Comparison of ENCODE assay signal across 8 cellular contexts in genomic region chr17:68771867-68772515, GRCh38.
DNase-seq lines count a peak whose midpoint lies in the region; ATAC-seq, FAIRE-seq and TF ChIP-seq lines count a peak whose summit lies in the region.

No MANE protein-coding gene starts in this region.

- H4K20me1 ChIP-seq in keratinocyte (ENCODE audit: control insufficient read depth, extremely low read depth, insufficient read depth, low read length): no peaks in the 10 kb centered on the region

- TF ChIP-seq CTCF in AG09319 (IDR thresholded peaks at IDR 0.05; ENCODE audit: low read depth, low read length): peak; percentile 72
- TF ChIP-seq CTCF in GM13976 (IDR thresholded peaks at IDR 0.05; ENCODE audit: borderline replicate concordance, control extremely low read depth, extremely low read depth, insufficient read depth, missing control alignments): peak; percentile 73
- TF ChIP-seq CTCF in MCF 10A (IDR thresholded peaks at IDR 0.05; ENCODE audit: unreplicated experiment): peak; percentile 61
- TF ChIP-seq CTCF in keratinocyte (optimal IDR thresholded peaks at IDR 0.05 in 1 of 3, IDR thresholded peaks at IDR 0.05 in 1 of 3, conservative IDR thresholded peaks at IDR 0.05 in 1 of 3; ENCODE audit: extremely low read depth in 1 of 3, insufficient read depth in 2 of 3, low read length in 3 of 3): peak; percentile 46 to 68 (median 66)
- peak in 4 of 7 experiments; percentile 33 to 57 (median 36) for TF ChIP-seq CTCF in stomach (IDR thresholded peaks at IDR 0.05)

- H3K4me1 Mint-ChIP-seq in MCF 10A (ENCODE audit: insufficient read depth, unreplicated experiment): peaks cover 6% of the 10 kb centered on the region

- intact Hi-C loops in MCF 10A (cut with micrococcal nuclease): loop anchor here (2.0 kb wide), 1 partner anchor 753 kb away; no protein-coding TSS in a partner anchor
- intact Hi-C loops in stomach (cut with DNase I; ENCODE audit: low total_unique reads): loop anchor here (10.0 kb wide), 1 partner anchor 203 kb away; no protein-coding TSS in a partner anchor

- no peaks in the 10 kb centered on the region for H3K79me2 ChIP-seq in keratinocyte (ENCODE audit: control insufficient read depth, insufficient read depth, low read length)

- H3K4me3 ChIP-seq in keratinocyte (ENCODE audit: control insufficient read depth in 2 of 3, extremely low read depth in 1 of 3, insufficient read depth in 2 of 3, low read depth in 1 of 3, low read length in 3 of 3) (no peak overlapping the region), stomach (peak overlapping the region in 1 of 4 donors; percentile 24)

- POLR2A ChIA-PET in MCF 10A (lab: Yijun Ruan, JAX): interaction anchor here (0.5 to 0.7 kb wide), 3 partner anchors 136 to 512 kb away, joined by 3 to 4 read pairs (median 3); no protein-coding TSS in a partner anchor

- no peak overlapping the region for H3K4me3 Mint-ChIP-seq in MCF 10A (ENCODE audit: unreplicated experiment)

- no peak for TF ChIP-seq POLR2A in stomach (IDR thresholded peaks at IDR 0.05)

- peak; percentile 63 for ATAC-seq in HG03039 (IDR thresholded peaks at IDR 0.05; ENCODE audit: unreplicated experiment)
- ATAC-seq in GM18520 (IDR thresholded peaks at IDR 0.05; ENCODE audit: unreplicated experiment): no peak

- H3K27me3 Mint-ChIP-seq in MCF 10A (ENCODE audit: insufficient read depth, unreplicated experiment): no peaks in the 10 kb centered on the region

- DNase-seq in AG09319 (ENCODE audit: extremely low read depth, low read depth) (peak; percentile 56), GM13976 (ENCODE audit: low spot score) (peak; percentile 63), NCI-H526 (lab: John Stamatoyannopoulos, UW) (peak; percentile 8 to 56), MCF 10A (ENCODE audit: unreplicated experiment) (peak; percentile 74), keratinocyte (ENCODE audit: low read depth, low spot score) (no peak), stomach (no peak)

- BruUV-seq in MCF 10A (replicated peaks; lab: Mats Ljungman, UMichigan): no TSS peak

- H3K27me3 ChIP-seq in keratinocyte (ENCODE audit: control insufficient read depth, extremely low read depth, insufficient read depth, low read length) (no peaks in the 10 kb centered on the region), stomach (no peaks in the 10 kb centered on the region)

- no peak for FAIRE-seq in keratinocyte (lab: Jason Lieb, UNC)

- no peak for TF ChIP-seq EP300 in stomach (IDR thresholded peaks at IDR 0.05)

- H3K36me3 ChIP-seq in keratinocyte (ENCODE audit: control insufficient read depth in 2 of 2, extremely low read depth in 1 of 2, insufficient read depth in 2 of 2, low read length in 2 of 2) (no peaks in the 10 kb centered on the region), stomach (no peaks in the 10 kb centered on the region)

- no peaks in the 10 kb centered on the region for H3K9me1 ChIP-seq in keratinocyte (ENCODE audit: control insufficient read depth, extremely low read depth, insufficient read depth, low read length)

- H3K27ac ChIP-seq in keratinocyte (ENCODE audit: control insufficient read depth, insufficient read depth, low read length): no peak overlapping the region
- H3K27ac ChIP-seq in stomach: peak overlapping the region in 4 of 5 donors; percentile 3 to 69 (median 58)

- H3K4me2 ChIP-seq in keratinocyte (ENCODE audit: control insufficient read depth, extremely low read depth, insufficient read depth, low read depth, low read length): peak overlapping the region; percentile 39

- no peaks in the 10 kb centered on the region for H3K9me3 Mint-ChIP-seq in MCF 10A (ENCODE audit: unreplicated experiment)

- H3K4me1 ChIP-seq in keratinocyte (ENCODE audit: control insufficient read depth, extremely low read depth, insufficient read depth, low read length) (no peaks in the 10 kb centered on the region), stomach (peaks cover 0 to 15% (median 3%) of the 10 kb centered on the region in 4 donors)

- H3K9me3 ChIP-seq in keratinocyte (ENCODE audit: control insufficient read depth, low read depth, low read length) (no peaks in the 10 kb centered on the region), stomach (no peaks in the 10 kb centered on the region)

- CTCF ChIA-PET in MCF 10A (lab: Yijun Ruan, JAX): interaction anchor here (0.5 to 2.2 kb wide), 29 partner anchors 8 to 794 kb away, joined by 3 to 12 read pairs (median 3); partner anchors contain the start of gene ABCA8

- in situ Hi-C loops in GM13976 (cut with MboI; ENCODE audit: low sequenced_read_pairs, unreplicated experiment): no loop called here

- H3K9ac ChIP-seq in keratinocyte (ENCODE audit: control insufficient read depth, extremely low read depth, insufficient read depth, low read length): no peak overlapping the region

- WGBS in stomach, 5 donors: 30 to 38% (median 37%) methylated on average over 8 of the region's 8 CpGs

- H2AFZ ChIP-seq in keratinocyte (ENCODE audit: control insufficient read depth, low read length): peak overlapping the region; percentile 58

- H3K36me3 Mint-ChIP-seq in MCF 10A (ENCODE audit: insufficient read depth, unreplicated experiment): no peaks in the 10 kb centered on the region

- dilution Hi-C loops in keratinocyte (cut with MboI; ENCODE audit: extremely low pct_ligation_motif_present, low sequenced_read_pairs): no loop called here

- no peak overlapping the region for H3K27ac Mint-ChIP-seq in MCF 10A (ENCODE audit: low read depth, unreplicated experiment)

Comparison
In these comparisons a context has a peak if more than half of its experiments do, and no peak if none do; other contexts are left out.
1. DNase-seq: peak in AG09319 (single experiment), GM13976 (single experiment), NCI-H526 (2 of 2) and MCF 10A (single experiment); none in keratinocyte (single experiment) and stomach (single experiment).
2. Peak in every context shown above with its lines, with median percentiles within 50 percentile points of each other: CTCF ChIP-seq.